ENCODE assay signal across 1 cellular context in the genomic region with DNA sequence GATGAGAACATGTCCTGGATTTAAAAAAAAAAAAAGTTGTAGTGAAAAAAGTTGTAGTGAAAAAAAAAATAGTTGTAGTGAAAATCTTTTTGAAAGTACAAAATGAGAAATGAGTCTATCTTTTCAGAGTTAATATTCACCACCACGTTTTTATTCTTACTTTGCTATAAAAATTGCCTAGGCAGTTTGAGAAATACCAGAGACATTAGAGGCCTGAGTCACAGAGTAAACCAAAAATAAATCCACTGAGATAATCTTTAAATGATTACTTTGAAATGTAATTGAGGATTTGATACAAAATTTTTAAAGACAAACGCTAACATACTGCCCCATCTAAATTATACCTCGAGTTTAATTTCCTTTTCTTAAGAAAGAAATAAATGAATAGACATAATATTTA.
TF ChIP-seq lines count a peak whose summit lies in the region.

No MANE protein-coding gene starts in this region.

TF ChIP-seq in IMR-90, 13 proteins besides CTCF, POLR2A, EP300 and RAD21:
- TF ChIP-seq CEBPB (IDR thresholded peaks at IDR 0.05; ENCODE audit: low read depth, low read length) (no peak), MXI1 (IDR thresholded peaks at IDR 0.05; ENCODE audit: borderline replicate concordance, low read depth, low read length) (no peak), FOS (IDR thresholded peaks at IDR 0.05; ENCODE audit: low read depth, low read length) (no peak), RCOR1 (IDR thresholded peaks at IDR 0.05; ENCODE audit: insufficient replicate concordance, low read length) (no peak), NFE2L2 (IDR thresholded peaks at IDR 0.05; ENCODE audit: low read depth, low read length) (no peak), MAFK (IDR thresholded peaks at IDR 0.05; ENCODE audit: low read depth, low read length) (no peak), BHLHE40 (IDR thresholded peaks at IDR 0.05; ENCODE audit: low read depth, low read length) (no peak), RFX5 (IDR thresholded peaks at IDR 0.05; ENCODE audit: low read depth, low read length) (no peak), ELK1 (IDR thresholded peaks at IDR 0.05; ENCODE audit: borderline replicate concordance, low read depth, low read length) (no peak), CHD1 (IDR thresholded peaks at IDR 0.05; ENCODE audit: low read depth, low read length) (no peak), SMC3 (IDR thresholded peaks at IDR 0.05; ENCODE audit: low read depth, low read length) (no peak), MAZ (IDR thresholded peaks at IDR 0.05; ENCODE audit: borderline replicate concordance, low read depth, low read length) (no peak)
- TF ChIP-seq, protein P1, sequence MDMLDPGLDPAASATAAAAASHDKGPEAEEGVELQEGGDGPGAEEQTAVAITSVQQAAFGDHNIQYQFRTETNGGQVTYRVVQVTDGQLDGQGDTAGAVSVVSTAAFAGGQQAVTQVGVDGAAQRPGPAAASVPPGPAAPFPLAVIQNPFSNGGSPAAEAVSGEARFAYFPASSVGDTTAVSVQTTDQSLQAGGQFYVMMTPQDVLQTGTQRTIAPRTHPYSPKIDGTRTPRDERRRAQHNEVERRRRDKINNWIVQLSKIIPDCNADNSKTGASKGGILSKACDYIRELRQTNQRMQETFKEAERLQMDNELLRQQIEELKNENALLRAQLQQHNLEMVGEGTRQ (IDR thresholded peaks at IDR 0.05; ENCODE audit: low read depth, low read length), result no peak
